In the genomic region with DNA sequence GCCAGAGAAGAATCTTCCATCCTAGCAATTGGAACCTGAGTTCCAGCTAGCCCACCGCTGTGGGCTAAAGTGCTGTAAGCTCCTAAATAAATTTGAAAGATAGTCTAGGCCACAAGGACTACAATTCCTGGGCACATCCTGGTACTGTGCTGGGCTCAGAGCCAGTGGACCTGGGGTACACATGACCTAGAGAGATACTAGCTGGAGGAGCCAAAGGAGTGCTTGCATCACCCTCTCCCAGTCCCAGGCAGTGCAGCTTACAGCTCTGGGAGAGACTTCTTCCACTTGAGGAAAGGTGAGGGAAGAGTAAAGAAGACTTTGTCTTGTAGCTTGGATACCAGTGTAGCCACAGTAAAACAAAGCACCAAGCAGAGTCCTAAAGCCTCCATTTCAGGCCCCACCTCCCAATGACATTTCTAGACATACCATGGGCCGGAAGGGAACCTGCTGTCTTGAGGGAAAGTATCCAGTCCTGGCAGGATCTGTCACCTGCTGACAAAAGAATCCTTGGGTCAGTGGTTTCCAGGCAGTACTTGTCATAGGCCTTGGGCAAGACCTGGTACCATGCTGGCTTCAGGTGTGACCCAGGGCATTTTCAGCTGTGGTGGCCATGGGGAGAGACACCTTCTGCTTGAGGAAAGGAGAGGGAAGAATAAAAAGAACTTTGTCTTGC, we compare ENCODE assay signal across 18 cellular contexts.
DNase-seq lines count a peak whose midpoint lies in the region; ATAC-seq and TF ChIP-seq lines count a peak whose summit lies in the region.
"Had no signal": no experiment of that assay in that cellular context is flagged by ENCODE, and none has a peak within 500 bp of the region (broad histone marks: within the 10 kb centered on the region; RNA-seq: fewer than 3 reads in every experiment).

No MANE protein-coding gene starts in this region.

- no peak for TF ChIP-seq EP300 in upper lobe of left lung (IDR thresholded peaks at IDR 0.05)

- DNase-seq in GM23338 (ENCODE audit: low spot score) = no peak
- DNase-seq in PC-9 = peak in 1 of 2 experiments; percentile 43
- peak; percentile 26 for DNase-seq in fibroblast of mammary gland (ENCODE audit: low read depth)
- DNase-seq in renal cortical epithelial cell (ENCODE audit: low read depth) = peak; percentile 31
- no peak for DNase-seq in effector CD8-positive, alpha-beta T cell (lab: John Stamatoyannopoulos, UW)
- no peak for DNase-seq in upper lobe of left lung
- DNase-seq: activated CD4-positive, CD25-positive, alpha-beta regulatory T cell; activated CD8-positive, alpha-beta memory T cell treated with anti-CD3 and anti-CD28 coated beads for 24 hours; activated T-cell treated with anti-CD3 and anti-CD28 coated beads, Interleukin-2, amount 50 U/mL, for 72 hours; colonic mucosa; DND-41; erythroblast; left ventricle myocardium inferior; NCI-H187 had no signal

- CTCF ChIA-PET in PC-9 (lab: Charles Lee) = no interaction called here

- H3K27ac Mint-ChIP-seq in GM23338 = peak overlapping the region; percentile 76; the same call in 1 of the 2 replicates
- H3K27ac Mint-ChIP-seq: activated naive CD4-positive, alpha-beta T cell treated with anti-CD3 and anti-CD28 coated beads, Interleukin-2, amount 50 U/mL, for 24 hours; activated T-cell treated with anti-CD3 and anti-CD28 coated beads, Interleukin-2, amount 50 U/mL, for 72 hours; IgD-negative memory B cell had no signal

- peaks cover 12% of the 10 kb centered on the region; the same call in 2 of the 3 replicates for H3K4me1 Mint-ChIP-seq in GM23338
- H3K4me1 Mint-ChIP-seq: activated naive CD4-positive, alpha-beta T cell treated with anti-CD3 and anti-CD28 coated beads, Interleukin-2, amount 50 U/mL, for 24 hours; IgD-negative memory B cell had no signal

- H3K27me3 Mint-ChIP-seq in GM23338 (ENCODE audit: insufficient read depth, low read depth, poor library complexity) = no peaks in the 10 kb centered on the region
- H3K27me3 Mint-ChIP-seq: activated naive CD4-positive, alpha-beta T cell treated with anti-CD3 and anti-CD28 coated beads, Interleukin-2, amount 50 U/mL, for 24 hours; IgD-negative memory B cell had no signal

- no TSS peak for BruUV-seq in PC-9 (replicated peaks; lab: Mats Ljungman, UMichigan)

- TF ChIP-seq CTCF in GM23338 (conservative IDR thresholded peaks at IDR 0.05; ENCODE audit: low read depth in 2 of 2) = no peak
- no peak for TF ChIP-seq CTCF in PC-9 (conservative IDR thresholded peaks at IDR 0.05)
- no peak for TF ChIP-seq CTCF in fibroblast of mammary gland (conservative IDR thresholded peaks at IDR 0.05; ENCODE audit: control insufficient read depth, insufficient read depth, low read depth, low read length)
- no peak for TF ChIP-seq CTCF in upper lobe of left lung (IDR thresholded peaks at IDR 0.05)

- ATAC-seq in GM23338 = peak; percentile 21
- no peak for ATAC-seq in GM18505 (IDR thresholded peaks at IDR 0.05; ENCODE audit: unreplicated experiment)
- no peak for ATAC-seq in upper lobe of left lung (ENCODE audit: low FRiP score in 2 of 2)
- ATAC-seq: activated T-cell treated with anti-CD3 and anti-CD28 coated beads, Interleukin-2, amount 50 U/mL, for 72 hours had no signal

- H3K36me3 Mint-ChIP-seq in GM23338 (ENCODE audit: low read depth) = peaks cover 32% of the 10 kb centered on the region

- H3K9me2 ChIP-seq in GM23338 (ENCODE audit: insufficient read depth) = no peaks in the 10 kb centered on the region
- H3K9me2 ChIP-seq in PC-9 (ENCODE audit: insufficient read depth) = no peaks in the 10 kb centered on the region

- H4K20me1 ChIP-seq in GM23338 (replicated peaks; ENCODE audit: insufficient read depth) (no peaks in the 10 kb centered on the region), PC-9 (ENCODE audit: insufficient read depth) (no peaks in the 10 kb centered on the region)

- no peak overlapping the region for H3K4me3 Mint-ChIP-seq in GM23338
- H3K4me3 Mint-ChIP-seq: activated naive CD4-positive, alpha-beta T cell treated with anti-CD3 and anti-CD28 coated beads, Interleukin-2, amount 50 U/mL, for 24 hours; activated T-cell treated with anti-CD3 and anti-CD28 coated beads, Interleukin-2, amount 50 U/mL, for 72 hours; IgD-negative memory B cell had no signal

- H3K4me3 ChIP-seq in GM23338 (no peak overlapping the region), PC-9 (no peak overlapping the region), fibroblast of mammary gland (ENCODE audit: control insufficient read depth, low read depth, low read length) (no peak overlapping the region), upper lobe of left lung (no peak overlapping the region)
- H3K4me3 ChIP-seq: colonic mucosa, left ventricle myocardium inferior, suprapubic skin had no signal

- H3K4me1 ChIP-seq in GM23338 (ENCODE audit: insufficient read depth) (no peaks in the 10 kb centered on the region), PC-9 (replicated peaks; ENCODE audit: insufficient read depth) (peaks cover 21% of the 10 kb centered on the region), upper lobe of left lung (no peaks in the 10 kb centered on the region)
- H3K4me1 ChIP-seq: colonic mucosa, left ventricle myocardium inferior, suprapubic skin had no signal

- POLR2A ChIA-PET in PC-9 (lab: Charles Lee; ENCODE audit: unreplicated experiment) = no interaction called here

- no peak overlapping the region for H2AFZ ChIP-seq in GM23338
- H2AFZ ChIP-seq in PC-9 = no peak overlapping the region

- WGBS in upper lobe of left lung, 2 donors = 95 to 100% methylated on average over 2 of the region's 2 CpGs

- no peak overlapping the region for H3K27ac ChIP-seq in GM23338 (ENCODE audit: low read depth)
- peak overlapping the region; percentile 56 for H3K27ac ChIP-seq in PC-9
- H3K27ac ChIP-seq in upper lobe of left lung = no peak overlapping the region
- H3K27ac ChIP-seq: colonic mucosa, left ventricle myocardium inferior, suprapubic skin had no signal

- H3K79me2 ChIP-seq in GM23338 (replicated peaks; ENCODE audit: insufficient read depth) (no peaks in the 10 kb centered on the region), PC-9 (ENCODE audit: low read depth) (no peaks in the 10 kb centered on the region)

- H3K27me3 ChIP-seq in GM23338 (ENCODE audit: insufficient read depth) (no peaks in the 10 kb centered on the region), PC-9 (ENCODE audit: insufficient read depth, low read depth) (no peaks in the 10 kb centered on the region), upper lobe of left lung (no peaks in the 10 kb centered on the region)
- H3K27me3 ChIP-seq: colonic mucosa, suprapubic skin had no signal

- no peaks in the 10 kb centered on the region for H3K9me3 Mint-ChIP-seq in GM23338
- H3K9me3 Mint-ChIP-seq: activated naive CD4-positive, alpha-beta T cell treated with anti-CD3 and anti-CD28 coated beads, Interleukin-2, amount 50 U/mL, for 24 hours had no signal

- intact Hi-C loops in PC-9 (cut with micrococcal nuclease; ENCODE audit: unreplicated experiment) = no loop called here

- H3K4me2 ChIP-seq in GM23338 (no peak overlapping the region), PC-9 (peak overlapping the region; percentile 40)

- peaks cover 8% of the 10 kb centered on the region; the same call in 1 of the 2 replicates for H3K9me3 ChIP-seq in PC-9 (ENCODE audit: insufficient read depth, low read depth)
- no peaks in the 10 kb centered on the region for H3K9me3 ChIP-seq in upper lobe of left lung
- H3K9me3 ChIP-seq: colonic mucosa, suprapubic skin had no signal

- H3F3A ChIP-seq in GM23338 (replicated peaks; ENCODE audit: low read depth) = no peaks in the 10 kb centered on the region
- peaks cover 17% of the 10 kb centered on the region; the same call in 1 of the 2 replicates for H3F3A ChIP-seq in PC-9 (ENCODE audit: insufficient read depth, low read depth)

- TF ChIP-seq POLR2A in GM18505 (IDR thresholded peaks at IDR 0.05; ENCODE audit: borderline replicate concordance, extremely low read depth, insufficient read depth, insufficient read length) (no peak), upper lobe of left lung (IDR thresholded peaks at IDR 0.05) (no peak)

- H3K36me3 ChIP-seq in GM23338 (ENCODE audit: insufficient read depth) (no peaks in the 10 kb centered on the region), PC-9 (ENCODE audit: low read depth) (no peaks in the 10 kb centered on the region), upper lobe of left lung (peaks cover 0 to 29% (median 7%) of the 10 kb centered on the region in 4 donors)
- H3K36me3 ChIP-seq: colonic mucosa had no signal

TF ChIP-seq in GM23338, 12 proteins besides CTCF, POLR2A, EP300 and RAD21:
- TF ChIP-seq ZNF114 (CRISPR knock-in tag; IDR thresholded peaks at IDR 0.05) = no peak
- TF ChIP-seq NANOG (IDR thresholded peaks at IDR 0.05; ENCODE audit: borderline replicate concordance) = no peak
- TF ChIP-seq STAT1 (IDR thresholded peaks at IDR 0.05; ENCODE audit: unreplicated experiment) = no peak
- TF ChIP-seq POLR2AphosphoS5 (IDR thresholded peaks at IDR 0.05; ENCODE audit: low read depth) = no peak
TF ChIP-seq in GM23338: peak in this region for 0.

Comparison
In these comparisons a context has a peak if more than half of its experiments do, and no peak if none do; other contexts are left out.
1. DNase-seq: peak in fibroblast of mammary gland (single experiment) and renal cortical epithelial cell (single experiment); none in GM23338 (single experiment), effector CD8-positive, alpha-beta T cell (single experiment) and upper lobe of left lung (0 of 2).